ENCODE assay signal across 8 cellular contexts in genomic region chr15:40952901-40953712, GRCh38. TPM values are rescaled to one million over a fixed set of nuclear protein-coding genes. Genes with fewer than 3 reads are reported as not detected.
DNase-seq lines count a peak whose midpoint lies in the region; ATAC-seq and TF ChIP-seq lines count a peak whose summit lies in the region.

CHAC1 (plus strand) TSS chr15:40953471; CDS start chr15:40953584, 113 bp downstream.

- H4K20me1 ChIP-seq in OCI-LY3 (ENCODE audit: insufficient read depth, low read length) = no peaks in the 10 kb centered on the region

- H3K9me3 ChIP-seq in HUES6 (ENCODE audit: control insufficient read depth, insufficient read depth, low read depth, low read length) (no peaks in the 10 kb centered on the region), OCI-LY3 (ENCODE audit: insufficient read depth, low read length) (no peaks in the 10 kb centered on the region), mucosa of rectum (ENCODE audit: control insufficient read depth in 2 of 2, low read length in 2 of 2) (no peaks in the 10 kb centered on the region)

- H3K4me3 ChIP-seq in HUES6 (ENCODE audit: low read depth, low read length) = peak within 1 kb of the TSS; percentile 97
- peak within 1 kb of the TSS; percentile 77 for H3K4me3 ChIP-seq in OCI-LY3 (ENCODE audit: low read length)
- peak within 1 kb of the TSS; percentile 73 for H3K4me3 ChIP-seq in epithelial cell of proximal tubule (ENCODE audit: low read depth, low read length)
- H3K4me3 ChIP-seq in mucosa of rectum (ENCODE audit: low read length in 2 of 2) = peak within 1 kb of the TSS; percentile 79 to 84

- TF ChIP-seq CTCF in OCI-LY3 (IDR thresholded peaks at IDR 0.05; ENCODE audit: low read depth, low read length) (no peak; the same call in 1 of the 2 replicates), epithelial cell of proximal tubule (conservative IDR thresholded peaks at IDR 0.05; ENCODE audit: low read depth, low read length) (no peak)

- peak within 1 kb of the TSS; percentile 91 for H3K4me2 ChIP-seq in OCI-LY3 (ENCODE audit: low read length)

- H3K9ac ChIP-seq in HUES6 (ENCODE audit: low read length) (peak within 1 kb of the TSS; percentile 97), OCI-LY3 (ENCODE audit: low read length) (peak within 1 kb of the TSS; percentile 71), mucosa of rectum (ENCODE audit: low read depth in 1 of 2, low read length in 2 of 2) (peak within 1 kb of the TSS; percentile 72 to 79)

- ATAC-seq in GM21447 (IDR thresholded peaks at IDR 0.05; ENCODE audit: unreplicated experiment) = peak; percentile 91

- H2AFZ ChIP-seq in OCI-LY3 (ENCODE audit: low read depth, low read length) = peak within 1 kb of the TSS; percentile 50; the same call in 1 of the 2 replicates

- H3K27me3 ChIP-seq in HUES6 (ENCODE audit: control insufficient read depth, insufficient read depth, low read length) (no peaks in the 10 kb centered on the region), OCI-LY3 (ENCODE audit: low read depth, low read length) (no peaks in the 10 kb centered on the region), mucosa of rectum (ENCODE audit: control insufficient read depth in 2 of 2, insufficient read depth in 2 of 2, low read length in 2 of 2) (no peaks in the 10 kb centered on the region)

- DNase-seq in DMS 273 (lab: John Stamatoyannopoulos, UW; ENCODE audit: unreplicated experiment) (peak; percentile 96), activated T-cell treated with anti-CD3 and anti-CD28 coated beads for 1 hour (ENCODE audit: low read depth) (peak; percentile 87), epithelial cell of proximal tubule (ENCODE audit: low read depth) (peak; percentile 74)
- peak; percentile 87 to 93 for DNase-seq in stimulated activated CD8-positive, alpha-beta memory T cell treated with anti-CD3 and anti-CD28 coated beads, Interleukin-4, amount 100 ng/mL, for 4 hours (ENCODE audit: low read depth in 2 of 2, low spot score in 1 of 2)

- peaks cover 29% of the 10 kb centered on the region for H3K4me1 ChIP-seq in HUES6 (ENCODE audit: control insufficient read depth, insufficient read depth, low read length)
- peaks cover 14% of the 10 kb centered on the region for H3K4me1 ChIP-seq in OCI-LY3 (ENCODE audit: low read length)
- H3K4me1 ChIP-seq in mucosa of rectum (ENCODE audit: control insufficient read depth in 2 of 2, insufficient read depth in 2 of 2, low read length in 2 of 2) = peaks cover 15 to 24% of the 10 kb centered on the region in 2 donors

- peak within 1 kb of the TSS; percentile 96 for H3K27ac ChIP-seq in HUES6 (ENCODE audit: low read depth, low read length)
- H3K27ac ChIP-seq in OCI-LY3 (ENCODE audit: low read length) = peak within 1 kb of the TSS; percentile 53
- H3K27ac ChIP-seq in mucosa of rectum (ENCODE audit: low read depth in 2 of 2, low read length in 2 of 2) = peak within 1 kb of the TSS; percentile 83 to 89

- H3K79me2 ChIP-seq in OCI-LY3 (ENCODE audit: low read length) = no peaks in the 10 kb centered on the region

- H3K36me3 ChIP-seq in HUES6 (ENCODE audit: control insufficient read depth, insufficient read depth, low read length) (peaks cover 27% of the 10 kb centered on the region), OCI-LY3 (replicated peaks; ENCODE audit: low read depth, low read length) (peaks cover 3% of the 10 kb centered on the region), mucosa of rectum (ENCODE audit: control insufficient read depth in 2 of 2, insufficient read depth in 2 of 2, low read length in 2 of 2) (no peaks in the 10 kb centered on the region)

RNA-seq across cellular contexts. Expression of gene CHAC1, which starts in this region (rescaled TPM):
- 14.3 and 23.8 TPM in 2 replicates for total RNA-seq in epithelial cell of proximal tubule

Comparison
In these comparisons a context has a peak if more than half of its experiments do, and no peak if none do; other contexts are left out.
1. Peak in every context shown above with its lines: DNase-seq, ATAC-seq, H3K4me3 ChIP-seq and H3K27ac ChIP-seq.